ENCODE assay signal across 8 cellular contexts in the genomic region with DNA sequence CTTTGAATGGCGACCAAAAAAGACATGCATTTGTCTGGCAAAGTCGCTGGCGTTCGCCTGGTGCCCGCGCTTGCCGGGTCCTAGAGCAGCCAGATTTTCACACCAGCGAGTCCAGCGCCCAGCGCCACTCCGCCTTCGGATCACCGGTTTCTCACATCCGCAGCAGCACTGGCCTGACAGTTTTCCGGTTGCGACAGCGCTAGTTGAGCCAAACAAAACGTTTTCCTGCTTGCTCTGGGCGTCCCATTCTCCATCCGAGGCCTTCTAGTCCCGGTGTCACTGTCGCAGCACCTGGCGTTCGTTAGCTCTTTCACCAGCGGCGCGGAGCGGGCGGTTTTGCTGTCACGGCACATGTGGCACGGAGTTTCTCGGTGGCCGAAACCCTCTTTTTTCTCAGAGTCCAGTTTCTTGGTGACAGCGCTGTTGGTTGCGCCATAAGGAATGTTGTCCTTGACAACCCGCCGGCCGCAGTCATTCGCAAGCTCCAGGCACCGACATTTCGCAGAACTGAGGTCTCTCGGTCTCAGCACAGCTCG. TPM values are rescaled to one million over a fixed set of nuclear protein-coding genes. Genes with fewer than 3 reads are reported as not detected.
DNase-seq lines count a peak whose midpoint lies in the region; ATAC-seq, FAIRE-seq and TF ChIP-seq lines count a peak whose summit lies in the region.

No MANE protein-coding gene starts in this region.

- H2BK20ac ChIP-seq in H1 (ENCODE audit: low read length): no peak overlapping the region

- H3K36me3 ChIP-seq in H1 (ENCODE audit: control insufficient read depth in 2 of 4, insufficient read depth in 4 of 4, low read length in 3 of 4) (no peaks in the 10 kb centered on the region; a peak in 1 of 8 replicates), mucosa of descending colon (ENCODE audit: low read depth) (no peaks in the 10 kb centered on the region)

- no peak overlapping the region; the same call in 1 of the 2 replicates for H4K8ac ChIP-seq in H1 (ENCODE audit: extremely low read depth, insufficient read depth, low read length)

- H3K18ac ChIP-seq in H1 (ENCODE audit: extremely low read depth, low read length): no peak overlapping the region; the same call in 1 of the 2 replicates

- no peak overlapping the region for H3K14ac ChIP-seq in H1 (ENCODE audit: insufficient read length)

- intact Hi-C loops in activated CD8-positive, alpha-beta T cell treated with anti-CD3 and anti-CD28 coated beads for 36 hours (cut with micrococcal nuclease): loop anchor here (10.0 kb wide), 1 partner anchor 493 kb away; the partner anchor contains the start of gene TMEM267
- intact Hi-C loops in mucosa of descending colon (cut with DNase I, micrococcal nuclease): no loop called here

- 3% methylated on average over 40 of the region's 43 CpGs; no CpG with 5 or more reads in 1 of the 2 experiments for WGBS in H1 (ENCODE audit: extremely low coverage in 1 of 2, insufficient coverage in 1 of 2, insufficient read length in 1 of 2, insufficient replicate concordance in 2 of 2, low coverage in 1 of 2, low lambda C conversion rate in 2 of 2, missing lambda C conversion rate in 1 of 2), 2 experiments

- peaks cover 63 to 80% (median 71%) of the 10 kb centered on the region in 4 experiments for H3K27me3 ChIP-seq in H1 (replicated peaks in 1 of 4; ENCODE audit: control insufficient read depth in 3 of 4, extremely low read depth in 1 of 4, insufficient read depth in 3 of 4, low read length in 3 of 4)

- peak overlapping the region; percentile 72 to 83 for H3K4me2 ChIP-seq in H1 (ENCODE audit: insufficient read depth in 1 of 2, low read depth in 2 of 2, low read length in 2 of 2)

- no peak for TF ChIP-seq CTCF in activated CD8-positive, alpha-beta T cell treated with anti-CD3 and anti-CD28 coated beads for 36 hours (IDR thresholded peaks at IDR 0.05)
- no peak for TF ChIP-seq CTCF in H1 (IDR thresholded peaks at IDR 0.05; ENCODE audit: control extremely low read depth in 1 of 3, insufficient read depth in 1 of 3, low read depth in 1 of 3, low read length in 3 of 3)
- TF ChIP-seq CTCF in mucosa of descending colon (IDR thresholded peaks at IDR 0.05): no peak

- no peak overlapping the region for H4K5ac ChIP-seq in H1 (ENCODE audit: insufficient read length, low read depth, low read length)

- no peak overlapping the region for H2AFZ ChIP-seq in H1 (ENCODE audit: low read length)

- DNase-seq in NCI-H2227 treated with DMSO at 0.1 percent for 48 hours (lab: John Stamatoyannopoulos, UW) (peak; percentile 81), H1 (ENCODE audit: low read depth in 1 of 2, low spot score in 2 of 2) (peak in 1 of 2 experiments; percentile 73), mucosa of descending colon (peak; percentile 77 to 92 (median 81)), ACHN (no peak)
- DNase-seq in activated CD8-positive, alpha-beta T cell treated with anti-CD3 and anti-CD28 coated beads for 36 hours: peak; percentile 88
- peak; percentile 58 for DNase-seq in stimulated activated CD8-positive, alpha-beta memory T cell treated with anti-CD3 and anti-CD28 coated beads, Interleukin-4, amount 100 ng/mL, for 24 hours (ENCODE audit: low read depth)

- H3K36me3 Mint-ChIP-seq in activated CD8-positive, alpha-beta T cell treated with anti-CD3 and anti-CD28 coated beads for 36 hours (ENCODE audit: low read depth): peaks cover 22% of the 10 kb centered on the region

- H3K79me1 ChIP-seq in H1 (ENCODE audit: low read depth, low read length): no peaks in the 10 kb centered on the region

- H4K91ac ChIP-seq in H1 (replicated peaks; ENCODE audit: insufficient read length, low read length): no peak overlapping the region

- H3K23me2 ChIP-seq in H1 (ENCODE audit: low read depth, low read length): peaks cover 6% of the 10 kb centered on the region; the same call in 1 of the 2 replicates

- no peak overlapping the region for H3K56ac ChIP-seq in H1 (replicated peaks; ENCODE audit: insufficient read length, low read depth, low read length)

- TF ChIP-seq POLR2A in H1 (IDR thresholded peaks at IDR 0.05; ENCODE audit: control extremely low read depth in 1 of 2, low read depth in 2 of 2, low read length in 2 of 2): no peak

- H3K4me3 Mint-ChIP-seq in activated CD8-positive, alpha-beta T cell treated with anti-CD3 and anti-CD28 coated beads for 36 hours: peak overlapping the region; percentile 90

- H3K4me1 Mint-ChIP-seq in activated CD8-positive, alpha-beta T cell treated with anti-CD3 and anti-CD28 coated beads for 36 hours (ENCODE audit: low read depth): peaks cover 39% of the 10 kb centered on the region

- no peak overlapping the region for H2BK120ac ChIP-seq in H1 (replicated peaks; ENCODE audit: low read depth, low read length)

- no peak overlapping the region for H2BK12ac ChIP-seq in H1 (ENCODE audit: low read depth, low read length)

- H2BK15ac ChIP-seq in H1 (ENCODE audit: low read length): no peak overlapping the region

- H3K4me1 ChIP-seq in H1 (replicated peaks in 1 of 4; ENCODE audit: control insufficient read depth in 3 of 4, insufficient read depth in 4 of 4, low read length in 3 of 4) (peaks cover 3 to 7% (median 4%) of the 10 kb centered on the region in 4 experiments), mucosa of descending colon (ENCODE audit: low read depth) (peaks cover 8% of the 10 kb centered on the region)

- no peak for TF ChIP-seq EP300 in H1 (IDR thresholded peaks at IDR 0.05; ENCODE audit: borderline replicate concordance in 1 of 2, low read depth in 2 of 2, low read length in 2 of 2)

- ATAC-seq in GM18861 (IDR thresholded peaks at IDR 0.05; ENCODE audit: unreplicated experiment) (peak; percentile 42), HG03025 (IDR thresholded peaks at IDR 0.05; ENCODE audit: low FRiP score, unreplicated experiment) (peak; percentile 38), mucosa of descending colon (peak; percentile 76)
- ATAC-seq in activated CD8-positive, alpha-beta T cell treated with anti-CD3 and anti-CD28 coated beads for 36 hours: peak; percentile 45

- no peaks in the 10 kb centered on the region for H3K79me2 ChIP-seq in H1 (ENCODE audit: control insufficient read depth in 1 of 2, insufficient read depth in 2 of 2, low read length in 2 of 2)

- CTCF ChIA-PET in activated CD8-positive, alpha-beta T cell treated with anti-CD3 and anti-CD28 coated beads for 36 hours (lab: Charles Lee): interaction anchor here (0.8 to 9.6 kb wide), 10 partner anchors 15 to 81 kb away, joined by 3 to 132 read pairs (median 24); no protein-coding TSS in a partner anchor
- CTCF ChIA-PET in H1 (lab: Charles Lee; ENCODE audit: partially characterized antibody): interaction anchor here (0.7 to 2.1 kb wide), 9 partner anchors 9 to 98 kb away, joined by 3 to 7 read pairs (median 4); no protein-coding TSS in a partner anchor

- in situ Hi-C loops in ACHN (cut with HindIII; ENCODE audit: low pct_ligation_motif_present, low pct_unique_long_range_greater_than_20kb, low sequenced_read_pairs): no loop called here

- no peak overlapping the region for H3K9ac ChIP-seq in H1 (replicated peaks in 1 of 4; ENCODE audit: extremely low read depth in 1 of 4, low read depth in 3 of 4, low read length in 3 of 4)

- POLR2A ChIA-PET in activated CD8-positive, alpha-beta T cell treated with anti-CD3 and anti-CD28 coated beads for 36 hours (lab: Charles Lee): interaction anchor here (0.9 to 10.2 kb wide), 15 partner anchors 8 to 1088 kb away, joined by 3 to 169 read pairs (median 15); partner anchors contain the start of genes ANXA2R and RIMOC1
- POLR2A ChIA-PET in H1 (lab: Charles Lee; ENCODE audit: partially characterized antibody): interaction anchor here (1.1 to 1.3 kb wide), 3 partner anchors 10 to 71 kb away, joined by 3 read pairs; no protein-coding TSS in a partner anchor

- no peak overlapping the region for H3K4ac ChIP-seq in H1 (replicated peaks; ENCODE audit: insufficient read length, low read depth, low read length)

- FAIRE-seq in H1 (lab: Jason Lieb, UNC): no peak

- no peak; a peak in 1 of 4 replicates for TF ChIP-seq RAD21 in H1 (IDR thresholded peaks at IDR 0.05 in 1 of 2, conservative IDR thresholded peaks at IDR 0.05 in 1 of 2; ENCODE audit: low read depth in 2 of 2, low read length in 2 of 2)

- H3K27me3 Mint-ChIP-seq in activated CD8-positive, alpha-beta T cell treated with anti-CD3 and anti-CD28 coated beads for 36 hours: no peaks in the 10 kb centered on the region

- no peak overlapping the region for H2BK5ac ChIP-seq in H1 (ENCODE audit: low read depth, low read length)

- H3K9me3 ChIP-seq in H1 (ENCODE audit: insufficient read depth in 2 of 2, low read depth in 1 of 2, low read length in 1 of 2) (peaks cover 0 to 12% of the 10 kb centered on the region in 2 experiments; a peak in 2 of 4 replicates), mucosa of descending colon (no peaks in the 10 kb centered on the region)

- H3K4me3 ChIP-seq in H1 (ENCODE audit: extremely low read depth in 1 of 4, insufficient read depth in 2 of 4, low read depth in 3 of 4, low read length in 4 of 4) (peak overlapping the region; percentile 25 to 51 (median 30); a peak in 6 of 8 replicates), mucosa of descending colon (peak overlapping the region; percentile 20)

- peak overlapping the region; percentile 99 for H3K27ac Mint-ChIP-seq in activated CD8-positive, alpha-beta T cell treated with anti-CD3 and anti-CD28 coated beads for 36 hours

- no peak overlapping the region for H2AK5ac ChIP-seq in H1 (ENCODE audit: low read depth, low read length)

- peaks cover 5% of the 10 kb centered on the region for H3K9me3 Mint-ChIP-seq in activated CD8-positive, alpha-beta T cell treated with anti-CD3 and anti-CD28 coated beads for 36 hours

- H3K23ac ChIP-seq in H1 (ENCODE audit: insufficient read length): no peak overlapping the region

- no peak overlapping the region for H3K27ac ChIP-seq in H1 (ENCODE audit: low read depth, low read length)

- peaks cover 3 to 8% of the 10 kb centered on the region in 2 experiments for H4K20me1 ChIP-seq in H1 (replicated peaks in 1 of 2; ENCODE audit: control insufficient read depth in 1 of 2, insufficient read depth in 2 of 2, low read length in 2 of 2)

TF ChIP-seq in H1, 55 proteins besides CTCF, POLR2A, EP300 and RAD21 (continues in another document):
- TF ChIP-seq SP4 (IDR thresholded peaks at IDR 0.05; ENCODE audit: low read length) (no peak), KDM4A (IDR thresholded peaks at IDR 0.05; ENCODE audit: low read depth, low read length, severe bottlenecking) (peak; percentile 49)

RNA-seq across cellular contexts. Expression of gene ANXA2R, which starts 48.0 kb away (rescaled TPM):
- 10 to 100 TPM in 1 of 2 experiments, 1 to 10 TPM in 1; 8.0 to 10.4 TPM for total RNA-seq in activated CD8-positive, alpha-beta T cell treated with anti-CD3 and anti-CD28 coated beads for 36 hours
- total RNA-seq in H1 (2021; fragmentation: NEBNext Ultra II Directional; extraction: Animal tissue kit (Norgen Biotek cat#: 25700)): 0.17 and 0.29 TPM in 2 replicates
- 0.08 and 0.11 TPM in 2 replicates for polyA plus RNA-seq in H1 (2011; rRNA removed)
- polyA plus RNA-seq in H1 (2011; cell fraction: cytosol; rRNA removed): 0.14 TPM
- polyA plus RNA-seq in H1 (2011; cell fraction: nucleus; rRNA removed): 0.30 TPM
- polyA plus RNA-seq in H1 (2012, experiment 1 of 2): 0.11 TPM in 1 of 4 replicates, not detected in the others
- polyA plus RNA-seq in H1 (2012, experiment 2 of 2): not detected
- not detected for polyA plus RNA-seq in H1 (2013, experiment 1 of 2)
- 0.04 TPM for polyA plus RNA-seq in H1 (2013, experiment 2 of 2)
- 0.56 and 1.2 TPM in 2 replicates for polyA minus RNA-seq in H1 (2011; rRNA and poly(A)+ RNA removed)
- polyA minus RNA-seq in H1 (2011; cell fraction: cytosol; rRNA and poly(A)+ RNA removed): not detected
- 1.2 TPM for polyA minus RNA-seq in H1 (2011; cell fraction: nucleus; rRNA and poly(A)+ RNA removed)
- 1 to 10 TPM; 1.3 to 2.3 (median 1.8) TPM for total RNA-seq in mucosa of descending colon
